Comparison of ENCODE assay signal across 28 cellular contexts in the genomic region with DNA sequence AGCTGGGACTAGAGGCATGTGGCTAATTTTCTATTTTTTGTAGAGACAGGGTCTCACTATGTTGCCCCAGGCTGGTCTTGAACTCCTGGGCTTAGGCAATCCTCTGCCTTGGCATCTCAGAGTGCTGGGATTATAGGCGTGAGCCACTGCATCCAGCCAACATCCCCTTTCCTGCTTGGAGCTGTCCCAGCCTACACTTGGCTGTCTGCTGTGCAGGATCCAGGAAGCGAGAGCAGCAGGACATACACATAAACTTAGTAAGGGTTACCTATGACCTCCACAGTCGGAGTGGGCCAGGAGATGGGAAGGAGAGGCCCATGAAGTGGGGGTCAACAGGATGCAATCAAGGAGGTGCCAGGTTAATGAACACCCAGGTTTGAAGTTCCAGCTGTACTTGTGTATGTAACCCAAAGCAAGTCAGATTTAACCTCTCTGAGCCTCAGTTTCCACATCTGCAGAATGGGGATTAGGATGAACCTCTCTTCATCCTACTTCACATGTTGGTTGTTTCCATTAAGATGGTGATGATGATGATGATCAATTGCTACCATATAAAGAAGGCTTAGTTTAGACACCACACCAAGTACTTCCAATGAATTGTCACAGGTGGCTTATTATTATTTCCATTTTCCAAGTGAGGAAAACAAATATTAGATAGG.
"Had no signal": no experiment of that assay in that cellular context is flagged by ENCODE, and none has a peak within 500 bp of the region (broad histone marks: within the 10 kb centered on the region; RNA-seq: fewer than 3 reads in every experiment).

No MANE protein-coding gene starts in this region.

- DNase-seq: activated CD4-positive, alpha-beta memory T cell treated with anti-CD3 and anti-CD28 coated beads for 36 hours; activated CD4-positive, alpha-beta T cell treated with anti-CD3 and anti-CD28 coated beads for 36 hours; activated CD4-positive, alpha-beta T cell treated with anti-CD3 and anti-CD28 coated beads, Interleukin-2, amount 10 ng/mL, durations not matched to agents 24 days and 14 days; activated CD4-positive, CD25-positive, alpha-beta regulatory T cell; activated CD4-positive, CD25-positive, alpha-beta regulatory T cell treated with anti-CD3 and anti-CD28 coated beads, Interleukin-2, amount 50 U/mL, for 72 hours; activated CD8-positive, alpha-beta memory T cell treated with anti-CD3 and anti-CD28 coated beads, Interleukin-2, amount 10 ng/mL, durations not matched to agents 7 days and 5 days; activated CD8-positive, alpha-beta memory T cell treated with anti-CD3 and anti-CD28 coated beads, Interleukin-2, amount 50 U/mL, for 4 hours; activated CD8-positive, alpha-beta T cell treated with anti-CD3 and anti-CD28 coated beads, Interleukin-2, amount 10 ng/mL, durations not matched to agents 7 days and 5 days; activated effector memory CD4-positive, alpha-beta T cell treated with anti-CD3 and anti-CD28 coated beads, Interleukin-2, amount 50 U/mL, for 16 hours; activated naive CD4-positive, alpha-beta T cell treated with anti-CD3 and anti-CD28 coated beads, Interleukin-2, amount 50 U/mL, for 16 hours; activated naive CD4-positive, alpha-beta T cell treated with Interleukin-2 at 50 U/mL for 16 hours; activated T-cell treated with anti-CD3 and anti-CD28 coated beads, Interleukin-2, amount 50 U/mL, for 1 hour; activated T-cell treated with anti-CD3 and anti-CD28 coated beads, Interleukin-2, amount 50 U/mL, for 48 hours; amniotic stem cell; aorta; body of pancreas; caudate nucleus; cortex of kidney; dermis blood vessel endothelial cell; effector CD8-positive, alpha-beta T cell; foreskin fibroblast; T-helper 2 cell had no signal

- H3K27me3 ChIP-seq: body of pancreas had no signal

- H3K9me3 Mint-ChIP-seq: activated CD4-positive, alpha-beta memory T cell treated with anti-CD3 and anti-CD28 coated beads for 36 hours; activated CD4-positive, alpha-beta T cell treated with anti-CD3 and anti-CD28 coated beads, Interleukin-2, amount 10 ng/mL, durations not matched to agents 24 days and 14 days; activated T-helper 1 cell treated with anti-CD3 and anti-CD28 coated beads, Interleukin-12 subunit alpha, Interleukin-12 subunit beta, Interleukin-2, Interleukin-4 antibody, amounts not matched to agents 30 ng/mL and 10 ng/mL and 1 ng/mL, durations not matched to agents 14 hours and 24 hours and 36 hours; activated T-helper 2 cell treated with anti-CD3 and anti-CD28 coated beads, Interferon-gamma antibody, Interleukin-2, Interleukin-4, amounts not matched to agents 10 μg/mL and 5 μg/mL and 100 μg/mL, durations not matched to agents 14 hours and 24 hours and 36 hours had no signal

- H3K27ac ChIP-seq: body of pancreas had no signal

- H3K27me3 Mint-ChIP-seq: activated CD4-positive, alpha-beta memory T cell treated with anti-CD3 and anti-CD28 coated beads for 36 hours; activated CD4-positive, alpha-beta T cell treated with anti-CD3 and anti-CD28 coated beads for 36 hours; activated CD4-positive, alpha-beta T cell treated with anti-CD3 and anti-CD28 coated beads, Interleukin-2, amount 10 ng/mL, durations not matched to agents 24 days and 14 days; activated CD8-positive, alpha-beta memory T cell treated with anti-CD3 and anti-CD28 coated beads, Interleukin-2, amount 10 ng/mL, durations not matched to agents 7 days and 5 days; activated naive CD8-positive, alpha-beta T cell had no signal

- FAIRE-seq: colon, frontal cortex had no signal

- H3K36me3 Mint-ChIP-seq: activated CD4-positive, alpha-beta memory T cell treated with anti-CD3 and anti-CD28 coated beads for 36 hours; activated CD8-positive, alpha-beta memory T cell treated with anti-CD3 and anti-CD28 coated beads, Interleukin-2, amount 10 ng/mL, durations not matched to agents 7 days and 5 days; activated naive CD8-positive, alpha-beta T cell had no signal

- ATAC-seq: activated CD4-positive, alpha-beta T cell treated with anti-CD3 and anti-CD28 coated beads for 36 hours; activated CD8-positive, alpha-beta memory T cell treated with anti-CD3 and anti-CD28 coated beads, Interleukin-2, amount 10 ng/mL, durations not matched to agents 7 days and 5 days; activated CD8-positive, alpha-beta T cell treated with anti-CD3 and anti-CD28 coated beads, Interleukin-2, amount 10 ng/mL, durations not matched to agents 7 days and 5 days; body of pancreas; esophagus mucosa had no signal

- H3K4me1 Mint-ChIP-seq: activated CD4-positive, alpha-beta T cell treated with anti-CD3 and anti-CD28 coated beads for 36 hours; activated CD4-positive, alpha-beta T cell treated with anti-CD3 and anti-CD28 coated beads, Interleukin-2, amount 10 ng/mL, durations not matched to agents 24 days and 14 days; activated CD8-positive, alpha-beta memory T cell treated with anti-CD3 and anti-CD28 coated beads, Interleukin-2, amount 10 ng/mL, durations not matched to agents 7 days and 5 days had no signal

- H3K4me3 ChIP-seq: body of pancreas had no signal

- H3K4me1 ChIP-seq: body of pancreas had no signal

- H3K4me3 Mint-ChIP-seq: activated CD4-positive, alpha-beta memory T cell treated with anti-CD3 and anti-CD28 coated beads for 36 hours; activated CD4-positive, alpha-beta T cell treated with anti-CD3 and anti-CD28 coated beads for 36 hours; activated CD4-positive, alpha-beta T cell treated with anti-CD3 and anti-CD28 coated beads, Interleukin-2, amount 10 ng/mL, durations not matched to agents 24 days and 14 days; activated CD8-positive, alpha-beta memory T cell treated with anti-CD3 and anti-CD28 coated beads, Interleukin-2, amount 10 ng/mL, durations not matched to agents 7 days and 5 days; activated CD8-positive, alpha-beta T cell treated with anti-CD3 and anti-CD28 coated beads, Interleukin-2, amount 10 ng/mL, durations not matched to agents 7 days and 5 days; activated naive CD8-positive, alpha-beta T cell; activated T-helper 1 cell treated with anti-CD3 and anti-CD28 coated beads, Interleukin-12 subunit alpha, Interleukin-12 subunit beta, Interleukin-2, Interleukin-4 antibody, amounts not matched to agents 30 ng/mL and 10 ng/mL and 1 ng/mL, durations not matched to agents 14 hours and 24 hours and 36 hours had no signal

- H3K9me3 ChIP-seq: body of pancreas had no signal

- H3K27ac Mint-ChIP-seq: activated CD4-positive, alpha-beta memory T cell treated with anti-CD3 and anti-CD28 coated beads for 36 hours; activated CD4-positive, alpha-beta T cell treated with anti-CD3 and anti-CD28 coated beads for 36 hours; activated CD4-positive, alpha-beta T cell treated with anti-CD3 and anti-CD28 coated beads, Interleukin-2, amount 10 ng/mL, durations not matched to agents 24 days and 14 days; activated CD8-positive, alpha-beta memory T cell treated with anti-CD3 and anti-CD28 coated beads, Interleukin-2, amount 10 ng/mL, durations not matched to agents 7 days and 5 days; activated CD8-positive, alpha-beta T cell treated with anti-CD3 and anti-CD28 coated beads, Interleukin-2, amount 10 ng/mL, durations not matched to agents 7 days and 5 days; activated naive CD8-positive, alpha-beta T cell; activated T-helper 1 cell treated with anti-CD3 and anti-CD28 coated beads, Interleukin-12 subunit alpha, Interleukin-12 subunit beta, Interleukin-2, Interleukin-4 antibody, amounts not matched to agents 30 ng/mL and 10 ng/mL and 1 ng/mL, durations not matched to agents 14 hours and 24 hours and 36 hours; activated T-helper 2 cell treated with anti-CD3 and anti-CD28 coated beads, Interferon-gamma antibody, Interleukin-2, Interleukin-4, amounts not matched to agents 10 μg/mL and 5 μg/mL and 100 μg/mL, durations not matched to agents 14 hours and 24 hours and 36 hours had no signal
